ENCODE assay signal across 16 cellular contexts in genomic region chr7:55242613-55243012, GRCh38.
DNase-seq lines count a peak whose midpoint lies in the region; ATAC-seq and TF ChIP-seq lines count a peak whose summit lies in the region.
"Had no signal": no experiment of that assay in that cellular context is flagged by ENCODE, and none has a peak within 500 bp of the region (broad histone marks: within the 10 kb centered on the region; RNA-seq: fewer than 3 reads in every experiment).

No MANE protein-coding gene starts in this region.

- H3K79me2 ChIP-seq in GM23248 (ENCODE audit: insufficient read depth), result no peaks in the 10 kb centered on the region

- DNase-seq in GM23248 (peak; percentile 62), RPMI7951 (ENCODE audit: low read depth) (peak; percentile 88), fibroblast of mammary gland (ENCODE audit: low read depth) (peak; percentile 36), NCI-H446 treated with DMSO at 0.1 percent for 48 hours (lab: John Stamatoyannopoulos, UW) (no peak), GM10266 (ENCODE audit: extremely low spot score) (no peak), NCI-H1417 treated with DMSO at 0.1 percent for 48 hours (lab: John Stamatoyannopoulos, UW) (no peak)
- DNase-seq: Caco-2; CD4-positive, CD25-positive, alpha-beta regulatory T cell; DMS153; NCI-H187 treated with DMSO at 0.1 percent for 48 hours; NCI-H446; NK-92 treated with Interleukin-12 subunit alpha and Interleukin-12 subunit beta, amount 100 ng/mL, for 24 hours; OCI-M1 had no signal

- H3K4me3 ChIP-seq in GM23248 (no peak overlapping the region), fibroblast of mammary gland (ENCODE audit: control insufficient read depth, low read depth, low read length) (no peak overlapping the region)
- H3K4me3 ChIP-seq: GM12878 had no signal

- no peak for ATAC-seq in GM21717 (IDR thresholded peaks at IDR 0.05; ENCODE audit: unreplicated experiment)
- ATAC-seq: GM12878 had no signal

- H3K36me3 ChIP-seq in GM23248 (ENCODE audit: low read depth), result no peaks in the 10 kb centered on the region

- H3K9me3 ChIP-seq in GM23248 (ENCODE audit: low read depth), result no peaks in the 10 kb centered on the region
- H3K9me3 ChIP-seq: Caco-2 had no signal

- peaks cover 34% of the 10 kb centered on the region for H3K4me1 ChIP-seq in GM23248 (ENCODE audit: insufficient read depth)
- H3K4me1 ChIP-seq: Caco-2 had no signal

- H3K9me2 ChIP-seq in GM23248 (ENCODE audit: insufficient read depth), result no peaks in the 10 kb centered on the region

- no peak overlapping the region for H3K9ac ChIP-seq in GM23248

- TF ChIP-seq CTCF in fibroblast of mammary gland (conservative IDR thresholded peaks at IDR 0.05; ENCODE audit: control insufficient read depth, insufficient read depth, low read depth, low read length) (no peak), GM10266 (IDR thresholded peaks at IDR 0.05; ENCODE audit: control insufficient read depth, insufficient read depth, low read depth, missing control alignments) (no peak)

- H3F3A ChIP-seq in GM23248 (ENCODE audit: insufficient read depth), result peaks cover 32% of the 10 kb centered on the region

- H4K20me1 ChIP-seq in GM23248 (ENCODE audit: insufficient read depth), result no peaks in the 10 kb centered on the region

- H3K4me2 ChIP-seq in GM23248 (ENCODE audit: unreplicated experiment), result no peak overlapping the region

- peaks cover 6% of the 10 kb centered on the region; the same call in 1 of the 2 replicates for H3K27me3 ChIP-seq in GM23248 (replicated peaks; ENCODE audit: insufficient read depth)

- no peak overlapping the region for H3K27ac ChIP-seq in GM23248
- H3K27ac ChIP-seq: RWPE1 had no signal

- H2AFZ ChIP-seq in GM23248, result no peak overlapping the region

- in situ Hi-C loops in GM23248 (cut with MboI), result no loop called here

- WGBS in GM23248 (ENCODE audit: low coverage in 1 of 2, low lambda C conversion rate in 2 of 2, missing lambda C conversion rate in 2 of 2), 2 experiments, result 55 to 68% methylated on average over 2 of the region's 2 CpGs

Comparison
In these comparisons a context has a peak if more than half of its experiments do, and no peak if none do; other contexts are left out.
1. DNase-seq: peak in GM23248 (single experiment), RPMI7951 (single experiment) and fibroblast of mammary gland (single experiment); none in NCI-H446 treated with DMSO at 0.1 percent for 48 hours (single experiment), GM10266 (single experiment) and NCI-H1417 treated with DMSO at 0.1 percent for 48 hours (single experiment).